1 cellular context compared by ENCODE assay signal in the genomic region with DNA sequence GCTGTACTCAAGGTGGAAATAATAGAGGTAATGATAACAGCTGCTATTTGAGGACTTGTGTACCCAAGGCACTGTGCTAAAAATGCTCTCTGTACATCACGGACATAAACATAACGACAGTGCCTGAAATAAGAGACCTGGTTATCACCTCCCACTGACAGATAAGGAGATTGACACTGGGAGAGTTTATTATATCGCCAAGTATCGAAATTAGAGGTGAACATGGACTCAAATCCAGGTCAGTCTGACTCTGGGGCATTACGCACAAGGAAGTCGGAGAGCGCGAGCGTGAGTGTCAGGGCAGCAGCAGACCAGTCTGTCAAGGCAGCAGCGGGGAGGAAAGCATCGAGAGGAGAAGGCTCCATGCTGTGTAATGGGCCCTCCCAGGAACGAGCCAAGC.
TF ChIP-seq lines count a peak whose summit lies in the region.

No MANE protein-coding gene starts in this region.

TF ChIP-seq in HEK293, 187 proteins besides CTCF, POLR2A, EP300 and RAD21 (continued from another document and continues in another):
- peak; percentile 62; the same call in 1 of the 2 replicates for TF ChIP-seq ZBTB48 (tag by site-specific recombination; IDR thresholded peaks at IDR 0.05)
- TF ChIP-seq, protein P1, sequence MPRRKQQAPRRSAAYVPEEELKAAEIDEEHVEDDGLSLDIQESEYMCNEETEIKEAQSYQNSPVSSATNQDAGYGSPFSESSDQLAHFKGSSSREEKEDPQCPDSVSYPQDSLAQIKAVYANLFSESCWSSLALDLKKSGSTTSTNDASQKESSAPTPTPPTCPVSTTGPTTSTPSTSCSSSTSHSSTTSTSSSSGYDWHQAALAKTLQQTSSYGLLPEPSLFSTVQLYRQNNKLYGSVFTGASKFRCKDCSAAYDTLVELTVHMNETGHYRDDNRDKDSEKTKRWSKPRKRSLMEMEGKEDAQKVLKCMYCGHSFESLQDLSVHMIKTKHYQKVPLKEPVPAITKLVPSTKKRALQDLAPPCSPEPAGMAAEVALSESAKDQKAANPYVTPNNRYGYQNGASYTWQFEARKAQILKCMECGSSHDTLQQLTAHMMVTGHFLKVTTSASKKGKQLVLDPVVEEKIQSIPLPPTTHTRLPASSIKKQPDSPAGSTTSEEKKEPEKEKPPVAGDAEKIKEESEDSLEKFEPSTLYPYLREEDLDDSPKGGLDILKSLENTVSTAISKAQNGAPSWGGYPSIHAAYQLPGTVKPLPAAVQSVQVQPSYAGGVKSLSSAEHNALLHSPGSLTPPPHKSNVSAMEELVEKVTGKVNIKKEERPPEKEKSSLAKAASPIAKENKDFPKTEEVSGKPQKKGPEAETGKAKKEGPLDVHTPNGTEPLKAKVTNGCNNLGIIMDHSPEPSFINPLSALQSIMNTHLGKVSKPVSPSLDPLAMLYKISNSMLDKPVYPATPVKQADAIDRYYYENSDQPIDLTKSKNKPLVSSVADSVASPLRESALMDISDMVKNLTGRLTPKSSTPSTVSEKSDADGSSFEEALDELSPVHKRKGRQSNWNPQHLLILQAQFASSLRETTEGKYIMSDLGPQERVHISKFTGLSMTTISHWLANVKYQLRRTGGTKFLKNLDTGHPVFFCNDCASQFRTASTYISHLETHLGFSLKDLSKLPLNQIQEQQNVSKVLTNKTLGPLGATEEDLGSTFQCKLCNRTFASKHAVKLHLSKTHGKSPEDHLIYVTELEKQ (tag by site-specific recombination; IDR thresholded peaks at IDR 0.05; ENCODE audit: borderline replicate concordance) = no peak
- TF ChIP-seq, protein P2, sequence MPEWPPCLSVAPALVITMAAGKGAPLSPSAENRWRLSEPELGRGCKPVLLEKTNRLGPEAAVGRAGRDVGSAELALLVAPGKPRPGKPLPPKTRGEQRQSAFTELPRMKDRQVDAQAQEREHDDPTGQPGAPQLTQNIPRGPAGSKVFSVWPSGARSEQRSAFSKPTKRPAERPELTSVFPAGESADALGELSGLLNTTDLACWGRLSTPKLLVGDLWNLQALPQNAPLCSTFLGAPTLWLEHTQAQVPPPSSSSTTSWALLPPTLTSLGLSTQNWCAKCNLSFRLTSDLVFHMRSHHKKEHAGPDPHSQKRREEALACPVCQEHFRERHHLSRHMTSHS (tag by site-specific recombination; IDR thresholded peaks at IDR 0.05) = no peak
- TF ChIP-seq OVOL3 (tag by site-specific recombination; IDR thresholded peaks at IDR 0.05) = no peak
- TF ChIP-seq, protein P3, sequence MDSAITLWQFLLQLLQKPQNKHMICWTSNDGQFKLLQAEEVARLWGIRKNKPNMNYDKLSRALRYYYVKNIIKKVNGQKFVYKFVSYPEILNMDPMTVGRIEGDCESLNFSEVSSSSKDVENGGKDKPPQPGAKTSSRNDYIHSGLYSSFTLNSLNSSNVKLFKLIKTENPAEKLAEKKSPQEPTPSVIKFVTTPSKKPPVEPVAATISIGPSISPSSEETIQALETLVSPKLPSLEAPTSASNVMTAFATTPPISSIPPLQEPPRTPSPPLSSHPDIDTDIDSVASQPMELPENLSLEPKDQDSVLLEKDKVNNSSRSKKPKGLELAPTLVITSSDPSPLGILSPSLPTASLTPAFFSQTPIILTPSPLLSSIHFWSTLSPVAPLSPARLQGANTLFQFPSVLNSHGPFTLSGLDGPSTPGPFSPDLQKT (IDR thresholded peaks at IDR 0.05; ENCODE audit: borderline replicate concordance, low read depth, low read length) = no peak
- TF ChIP-seq ZNF121 (tag by site-specific recombination; IDR thresholded peaks at IDR 0.05) = no peak
- TF ChIP-seq ZNF521 (tag by site-specific recombination; IDR thresholded peaks at IDR 0.05) = no peak
- TF ChIP-seq ZNF501 (tag by site-specific recombination; IDR thresholded peaks at IDR 0.05) = no peak
- TF ChIP-seq, protein P4, sequence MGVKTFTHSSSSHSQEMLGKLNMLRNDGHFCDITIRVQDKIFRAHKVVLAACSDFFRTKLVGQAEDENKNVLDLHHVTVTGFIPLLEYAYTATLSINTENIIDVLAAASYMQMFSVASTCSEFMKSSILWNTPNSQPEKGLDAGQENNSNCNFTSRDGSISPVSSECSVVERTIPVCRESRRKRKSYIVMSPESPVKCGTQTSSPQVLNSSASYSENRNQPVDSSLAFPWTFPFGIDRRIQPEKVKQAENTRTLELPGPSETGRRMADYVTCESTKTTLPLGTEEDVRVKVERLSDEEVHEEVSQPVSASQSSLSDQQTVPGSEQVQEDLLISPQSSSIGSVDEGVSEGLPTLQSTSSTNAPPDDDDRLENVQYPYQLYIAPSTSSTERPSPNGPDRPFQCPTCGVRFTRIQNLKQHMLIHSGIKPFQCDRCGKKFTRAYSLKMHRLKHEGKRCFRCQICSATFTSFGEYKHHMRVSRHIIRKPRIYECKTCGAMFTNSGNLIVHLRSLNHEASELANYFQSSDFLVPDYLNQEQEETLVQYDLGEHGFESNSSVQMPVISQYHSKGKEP (tag by site-specific recombination; IDR thresholded peaks at IDR 0.05) = no peak
- no peak for TF ChIP-seq ZNF621 (tag by site-specific recombination; IDR thresholded peaks at IDR 0.05)
- peak; percentile 42; the same call in 1 of the 2 replicates for TF ChIP-seq ZNF843 (tag by site-specific recombination; IDR thresholded peaks at IDR 0.05)
- TF ChIP-seq ZNF747 (tag by site-specific recombination; IDR thresholded peaks at IDR 0.05) = no peak
- TF ChIP-seq, protein P5, sequence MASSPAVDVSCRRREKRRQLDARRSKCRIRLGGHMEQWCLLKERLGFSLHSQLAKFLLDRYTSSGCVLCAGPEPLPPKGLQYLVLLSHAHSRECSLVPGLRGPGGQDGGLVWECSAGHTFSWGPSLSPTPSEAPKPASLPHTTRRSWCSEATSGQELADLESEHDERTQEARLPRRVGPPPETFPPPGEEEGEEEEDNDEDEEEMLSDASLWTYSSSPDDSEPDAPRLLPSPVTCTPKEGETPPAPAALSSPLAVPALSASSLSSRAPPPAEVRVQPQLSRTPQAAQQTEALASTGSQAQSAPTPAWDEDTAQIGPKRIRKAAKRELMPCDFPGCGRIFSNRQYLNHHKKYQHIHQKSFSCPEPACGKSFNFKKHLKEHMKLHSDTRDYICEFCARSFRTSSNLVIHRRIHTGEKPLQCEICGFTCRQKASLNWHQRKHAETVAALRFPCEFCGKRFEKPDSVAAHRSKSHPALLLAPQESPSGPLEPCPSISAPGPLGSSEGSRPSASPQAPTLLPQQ (tag by site-specific recombination; IDR thresholded peaks at IDR 0.05) = no peak
- peak; percentile 59 for TF ChIP-seq ZIC2 (tag by site-specific recombination; IDR thresholded peaks at IDR 0.05)
- TF ChIP-seq, protein P6, sequence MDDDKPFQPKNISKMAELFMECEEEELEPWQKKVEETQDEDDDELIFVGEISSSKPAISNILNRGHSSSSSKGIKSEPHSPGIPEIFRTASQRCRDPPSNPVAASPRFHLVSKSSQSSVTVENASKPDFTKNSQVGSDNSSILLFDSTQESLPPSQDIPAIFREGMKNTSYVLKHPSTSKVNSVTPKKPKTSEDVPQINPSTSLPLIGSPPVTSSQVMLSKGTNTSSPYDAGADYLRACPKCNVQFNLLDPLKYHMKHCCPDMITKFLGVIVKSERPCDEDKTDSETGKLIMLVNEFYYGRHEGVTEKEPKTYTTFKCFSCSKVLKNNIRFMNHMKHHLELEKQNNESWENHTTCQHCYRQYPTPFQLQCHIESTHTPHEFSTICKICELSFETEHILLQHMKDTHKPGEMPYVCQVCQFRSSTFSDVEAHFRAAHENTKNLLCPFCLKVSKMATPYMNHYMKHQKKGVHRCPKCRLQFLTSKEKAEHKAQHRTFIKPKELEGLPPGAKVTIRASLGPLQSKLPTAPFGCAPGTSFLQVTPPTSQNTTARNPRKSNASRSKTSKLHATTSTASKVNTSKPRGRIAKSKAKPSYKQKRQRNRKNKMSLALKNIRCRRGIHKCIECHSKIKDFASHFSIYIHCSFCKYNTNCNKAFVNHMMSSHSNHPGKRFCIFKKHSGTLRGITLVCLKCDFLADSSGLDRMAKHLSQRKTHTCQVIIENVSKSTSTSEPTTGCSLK (tag by site-specific recombination; IDR thresholded peaks at IDR 0.05) = no peak
- TF ChIP-seq GLIS1 (tag by site-specific recombination; IDR thresholded peaks at IDR 0.05) = peak; percentile 33; the same call in 1 of the 2 replicates
- TF ChIP-seq ZNF112 (tag by site-specific recombination; IDR thresholded peaks at IDR 0.05) = no peak
- no peak for TF ChIP-seq MYNN (tag by site-specific recombination; IDR thresholded peaks at IDR 0.05; ENCODE audit: borderline replicate concordance)
- TF ChIP-seq ZNF654 (tag by site-specific recombination; IDR thresholded peaks at IDR 0.05; ENCODE audit: low read depth) = no peak
- no peak for TF ChIP-seq ZNF624 (tag by site-specific recombination; IDR thresholded peaks at IDR 0.05)
- TF ChIP-seq ZNF266 (tag by site-specific recombination; IDR thresholded peaks at IDR 0.05; ENCODE audit: low read depth) = no peak
- TF ChIP-seq ZFP69B (tag by site-specific recombination; IDR thresholded peaks at IDR 0.05) = peak; percentile 35; the same call in 1 of the 2 replicates
- no peak for TF ChIP-seq ZNF510 (tag by site-specific recombination; IDR thresholded peaks at IDR 0.05; ENCODE audit: insufficient replicate concordance)
- no peak for TF ChIP-seq ZNF585B (tag by site-specific recombination; IDR thresholded peaks at IDR 0.05)
- TF ChIP-seq, protein P7, sequence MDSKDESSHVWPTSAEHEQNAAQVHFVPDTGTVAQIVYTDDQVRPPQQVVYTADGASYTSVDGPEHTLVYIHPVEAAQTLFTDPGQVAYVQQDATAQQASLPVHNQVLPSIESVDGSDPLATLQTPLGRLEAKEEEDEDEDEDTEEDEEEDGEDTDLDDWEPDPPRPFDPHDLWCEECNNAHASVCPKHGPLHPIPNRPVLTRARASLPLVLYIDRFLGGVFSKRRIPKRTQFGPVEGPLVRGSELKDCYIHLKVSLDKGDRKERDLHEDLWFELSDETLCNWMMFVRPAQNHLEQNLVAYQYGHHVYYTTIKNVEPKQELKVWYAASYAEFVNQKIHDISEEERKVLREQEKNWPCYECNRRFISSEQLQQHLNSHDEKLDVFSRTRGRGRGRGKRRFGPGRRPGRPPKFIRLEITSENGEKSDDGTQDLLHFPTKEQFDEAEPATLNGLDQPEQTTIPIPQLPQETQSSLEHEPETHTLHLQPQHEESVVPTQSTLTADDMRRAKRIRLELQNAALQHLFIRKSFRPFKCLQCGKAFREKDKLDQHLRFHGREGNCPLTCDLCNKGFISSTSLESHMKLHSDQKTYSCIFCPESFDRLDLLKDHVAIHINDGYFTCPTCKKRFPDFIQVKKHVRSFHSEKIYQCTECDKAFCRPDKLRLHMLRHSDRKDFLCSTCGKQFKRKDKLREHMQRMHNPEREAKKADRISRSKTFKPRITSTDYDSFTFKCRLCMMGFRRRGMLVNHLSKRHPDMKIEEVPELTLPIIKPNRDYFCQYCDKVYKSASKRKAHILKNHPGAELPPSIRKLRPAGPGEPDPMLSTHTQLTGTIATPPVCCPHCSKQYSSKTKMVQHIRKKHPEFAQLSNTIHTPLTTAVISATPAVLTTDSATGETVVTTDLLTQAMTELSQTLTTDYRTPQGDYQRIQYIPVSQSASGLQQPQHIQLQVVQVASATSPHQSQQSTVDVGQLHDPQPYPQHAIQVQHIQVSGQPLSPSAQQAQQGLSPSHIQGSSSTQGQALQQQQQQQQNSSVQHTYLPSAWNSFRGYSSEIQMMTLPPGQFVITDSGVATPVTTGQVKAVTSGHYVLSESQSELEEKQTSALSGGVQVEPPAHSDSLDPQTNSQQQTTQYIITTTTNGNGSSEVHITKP (tag by site-specific recombination; IDR thresholded peaks at IDR 0.05) = peak; percentile 98
- TF ChIP-seq MZF1 (tag by site-specific recombination; IDR thresholded peaks at IDR 0.05; ENCODE audit: borderline replicate concordance) = no peak
- TF ChIP-seq, protein P8, sequence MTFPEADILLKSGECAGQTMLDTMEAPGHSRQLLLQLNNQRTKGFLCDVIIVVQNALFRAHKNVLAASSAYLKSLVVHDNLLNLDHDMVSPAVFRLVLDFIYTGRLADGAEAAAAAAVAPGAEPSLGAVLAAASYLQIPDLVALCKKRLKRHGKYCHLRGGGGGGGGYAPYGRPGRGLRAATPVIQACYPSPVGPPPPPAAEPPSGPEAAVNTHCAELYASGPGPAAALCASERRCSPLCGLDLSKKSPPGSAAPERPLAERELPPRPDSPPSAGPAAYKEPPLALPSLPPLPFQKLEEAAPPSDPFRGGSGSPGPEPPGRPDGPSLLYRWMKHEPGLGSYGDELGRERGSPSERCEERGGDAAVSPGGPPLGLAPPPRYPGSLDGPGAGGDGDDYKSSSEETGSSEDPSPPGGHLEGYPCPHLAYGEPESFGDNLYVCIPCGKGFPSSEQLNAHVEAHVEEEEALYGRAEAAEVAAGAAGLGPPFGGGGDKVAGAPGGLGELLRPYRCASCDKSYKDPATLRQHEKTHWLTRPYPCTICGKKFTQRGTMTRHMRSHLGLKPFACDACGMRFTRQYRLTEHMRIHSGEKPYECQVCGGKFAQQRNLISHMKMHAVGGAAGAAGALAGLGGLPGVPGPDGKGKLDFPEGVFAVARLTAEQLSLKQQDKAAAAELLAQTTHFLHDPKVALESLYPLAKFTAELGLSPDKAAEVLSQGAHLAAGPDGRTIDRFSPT (tag by site-specific recombination; IDR thresholded peaks at IDR 0.05) = no peak
- TF ChIP-seq ZNF24 (tag by site-specific recombination; IDR thresholded peaks at IDR 0.05) = no peak
- TF ChIP-seq, protein P9, sequence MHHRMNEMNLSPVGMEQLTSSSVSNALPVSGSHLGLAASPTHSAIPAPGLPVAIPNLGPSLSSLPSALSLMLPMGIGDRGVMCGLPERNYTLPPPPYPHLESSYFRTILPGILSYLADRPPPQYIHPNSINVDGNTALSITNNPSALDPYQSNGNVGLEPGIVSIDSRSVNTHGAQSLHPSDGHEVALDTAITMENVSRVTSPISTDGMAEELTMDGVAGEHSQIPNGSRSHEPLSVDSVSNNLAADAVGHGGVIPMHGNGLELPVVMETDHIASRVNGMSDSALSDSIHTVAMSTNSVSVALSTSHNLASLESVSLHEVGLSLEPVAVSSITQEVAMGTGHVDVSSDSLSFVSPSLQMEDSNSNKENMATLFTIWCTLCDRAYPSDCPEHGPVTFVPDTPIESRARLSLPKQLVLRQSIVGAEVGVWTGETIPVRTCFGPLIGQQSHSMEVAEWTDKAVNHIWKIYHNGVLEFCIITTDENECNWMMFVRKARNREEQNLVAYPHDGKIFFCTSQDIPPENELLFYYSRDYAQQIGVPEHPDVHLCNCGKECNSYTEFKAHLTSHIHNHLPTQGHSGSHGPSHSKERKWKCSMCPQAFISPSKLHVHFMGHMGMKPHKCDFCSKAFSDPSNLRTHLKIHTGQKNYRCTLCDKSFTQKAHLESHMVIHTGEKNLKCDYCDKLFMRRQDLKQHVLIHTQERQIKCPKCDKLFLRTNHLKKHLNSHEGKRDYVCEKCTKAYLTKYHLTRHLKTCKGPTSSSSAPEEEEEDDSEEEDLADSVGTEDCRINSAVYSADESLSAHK (tag by site-specific recombination; IDR thresholded peaks at IDR 0.05) = no peak
- TF ChIP-seq WT1 (tag by site-specific recombination; IDR thresholded peaks at IDR 0.05) = peak; percentile 16; the same call in 1 of the 2 replicates
- no peak for TF ChIP-seq ZNF114 (tag by site-specific recombination; IDR thresholded peaks at IDR 0.05)
- TF ChIP-seq ZNF785 (tag by site-specific recombination; IDR thresholded peaks at IDR 0.05) = no peak
- TF ChIP-seq, protein P10, sequence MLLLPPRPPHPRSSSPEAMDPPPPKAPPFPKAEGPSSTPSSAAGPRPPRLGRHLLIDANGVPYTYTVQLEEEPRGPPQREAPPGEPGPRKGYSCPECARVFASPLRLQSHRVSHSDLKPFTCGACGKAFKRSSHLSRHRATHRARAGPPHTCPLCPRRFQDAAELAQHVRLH (tag by site-specific recombination; IDR thresholded peaks at IDR 0.05) = no peak
- no peak for TF ChIP-seq ZBTB8A (tag by site-specific recombination; IDR thresholded peaks at IDR 0.05)
- TF ChIP-seq GLIS2 (tag by site-specific recombination; IDR thresholded peaks at IDR 0.05) = 0 out of 2 replicates have a peak, but pooled peaks have one; percentile 11
- no peak for TF ChIP-seq EGR2 (tag by site-specific recombination; IDR thresholded peaks at IDR 0.05; ENCODE audit: low read depth)
- no peak for TF ChIP-seq OSR2 (tag by site-specific recombination; IDR thresholded peaks at IDR 0.05)
- no peak for TF ChIP-seq IKZF3 (tag by site-specific recombination; IDR thresholded peaks at IDR 0.05)
- no peak for TF ChIP-seq YY1 (tag by site-specific recombination; IDR thresholded peaks at IDR 0.05)
